In the genomic region with DNA sequence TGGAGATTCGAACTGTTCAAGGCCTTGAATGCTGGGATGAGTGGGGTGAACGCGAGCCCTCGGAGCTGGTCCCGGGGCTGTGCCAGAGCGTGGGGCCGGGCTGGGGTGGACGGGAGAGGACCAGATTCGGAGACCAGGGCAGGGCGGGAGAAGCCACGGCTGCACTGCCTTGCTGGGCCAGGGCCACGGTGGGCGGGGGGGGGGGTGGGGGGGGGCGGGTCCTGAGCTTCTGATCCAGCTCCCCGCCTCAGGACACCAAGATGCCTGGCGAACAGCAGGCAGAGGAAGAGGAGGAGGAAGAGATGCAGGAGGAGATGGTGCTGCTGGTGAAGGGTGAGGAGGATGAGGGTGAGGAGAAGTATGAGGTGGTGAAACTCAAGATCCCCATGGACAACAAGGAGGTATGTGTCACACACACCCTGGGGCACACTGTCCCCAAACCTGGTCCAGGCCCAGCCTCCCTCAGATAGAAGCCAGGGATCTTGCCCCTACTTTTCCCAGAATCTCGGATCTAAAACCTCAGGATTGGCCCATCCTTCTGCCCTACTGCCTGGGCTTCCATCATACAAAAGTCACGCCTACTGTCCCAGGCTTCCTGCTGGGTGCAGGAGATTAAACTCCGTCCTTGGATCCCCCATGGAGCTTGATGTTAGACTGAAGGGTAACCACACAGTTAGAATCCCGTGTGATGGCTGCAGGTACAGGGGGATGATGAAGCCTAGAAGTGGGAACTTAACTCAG, we compare ENCODE assay signal across 8 cellular contexts. TPM values are rescaled to one million over a fixed set of nuclear protein-coding genes. Genes with fewer than 3 reads are reported as not detected.
DNase-seq lines count a peak whose midpoint lies in the region; ATAC-seq lines count a peak whose summit lies in the region.

No MANE protein-coding gene starts in this region.

- POLR2A ChIA-PET in naive thymus-derived CD4-positive, alpha-beta T cell (lab: Charles Lee): interaction anchor here (0.6 to 9.0 kb wide), 21 partner anchors 9 to 341 kb away, joined by 3 to 156 read pairs (median 8); a partner anchor contains a TSS

- H3K4me1 Mint-ChIP-seq in naive thymus-derived CD4-positive, alpha-beta T cell: peaks cover 21 to 32% (median 27%) of the 10 kb centered on the region in 7 donors

- H3K9ac ChIP-seq in NT2/D1 (ENCODE audit: insufficient read length, low read depth): peak overlapping the region; percentile 95
- peak overlapping the region; percentile 1 for H3K9ac ChIP-seq in endocrine pancreas (ENCODE audit: control insufficient read depth, insufficient read depth, low read length)

- H3K4me1 ChIP-seq in NT2/D1 (ENCODE audit: insufficient read depth, insufficient read length) (peaks cover 9% of the 10 kb centered on the region), endocrine pancreas (ENCODE audit: control insufficient read depth, insufficient read depth, low read length) (no peaks in the 10 kb centered on the region)
- peaks cover 0 to 12% of the 10 kb centered on the region in 2 donors for H3K4me1 ChIP-seq in naive thymus-derived CD4-positive, alpha-beta T cell (ENCODE audit: control insufficient read depth in 2 of 2, insufficient read depth in 2 of 2, low read length in 2 of 2)

- H3K9me3 ChIP-seq in NT2/D1 (ENCODE audit: insufficient read depth, low read length): no peaks in the 10 kb centered on the region
- H3K9me3 ChIP-seq in endocrine pancreas (ENCODE audit: control insufficient read depth, low read length): no peaks in the 10 kb centered on the region
- H3K9me3 ChIP-seq in naive thymus-derived CD4-positive, alpha-beta T cell (ENCODE audit: control insufficient read depth in 2 of 3, low read length in 3 of 3): no peaks in the 10 kb centered on the region

- intact Hi-C loops in naive thymus-derived CD4-positive, alpha-beta T cell (cut with micrococcal nuclease): loop anchor here (1.0 to 10.0 kb wide), 15 partner anchors 9 to 433 kb away; a partner anchor contains a TSS

- peak overlapping the region; percentile 65 to 100 (median 90) for H3K4me3 Mint-ChIP-seq in naive thymus-derived CD4-positive, alpha-beta T cell

- peak overlapping the region; percentile 74 for H3K27ac ChIP-seq in naive thymus-derived CD4-positive, alpha-beta T cell (ENCODE audit: low read depth, low read length)

- H3K36me3 Mint-ChIP-seq in naive thymus-derived CD4-positive, alpha-beta T cell: peaks cover 0 to 5% (median 4%) of the 10 kb centered on the region in 5 donors

- H3K27me3 ChIP-seq in NT2/D1 (ENCODE audit: insufficient read depth, insufficient read length) (peaks cover 8% of the 10 kb centered on the region), endocrine pancreas (ENCODE audit: control insufficient read depth, insufficient read depth, low read length) (no peaks in the 10 kb centered on the region)
- H3K27me3 ChIP-seq in naive thymus-derived CD4-positive, alpha-beta T cell (ENCODE audit: control insufficient read depth in 2 of 2, insufficient read depth in 2 of 2, low read length in 2 of 2): no peaks in the 10 kb centered on the region

- H3K4me3 ChIP-seq in NT2/D1 (ENCODE audit: insufficient read length, low read depth) (peak overlapping the region; percentile 86), endocrine pancreas (ENCODE audit: control insufficient read depth, insufficient read depth, low read length) (no peak overlapping the region)
- H3K4me3 ChIP-seq in naive thymus-derived CD4-positive, alpha-beta T cell (ENCODE audit: low read length): peak overlapping the region; percentile 85

- peaks cover 0 to 4% (median 0%) of the 10 kb centered on the region in 5 donors for H3K27me3 Mint-ChIP-seq in naive thymus-derived CD4-positive, alpha-beta T cell

- H3K9me3 Mint-ChIP-seq in naive thymus-derived CD4-positive, alpha-beta T cell: peaks cover 0 to 5% (median 0%) of the 10 kb centered on the region in 11 donors

- CTCF ChIA-PET in naive thymus-derived CD4-positive, alpha-beta T cell (lab: Charles Lee): interaction anchor here (0.5 to 2.7 kb wide), 11 partner anchors 10 to 343 kb away, joined by 3 to 11 read pairs (median 4); a partner anchor contains a TSS

- H3K36me3 ChIP-seq in NT2/D1 (ENCODE audit: insufficient read depth, insufficient read length, low read length) (peaks cover 41% of the 10 kb centered on the region), endocrine pancreas (ENCODE audit: control insufficient read depth, insufficient read depth, low read length) (no peaks in the 10 kb centered on the region)
- peaks cover 0 to 10% (median 0%) of the 10 kb centered on the region in 3 experiments for H3K36me3 ChIP-seq in naive thymus-derived CD4-positive, alpha-beta T cell (ENCODE audit: control insufficient read depth in 2 of 3, insufficient read depth in 3 of 3, low read length in 3 of 3)

- peak overlapping the region; percentile 15 to 78 (median 63) for H3K27ac Mint-ChIP-seq in naive thymus-derived CD4-positive, alpha-beta T cell

- ATAC-seq in naive thymus-derived CD4-positive, alpha-beta T cell: no peak
- no peak for ATAC-seq in GM18909 (IDR thresholded peaks at IDR 0.05; ENCODE audit: poor library complexity, unreplicated experiment)
- ATAC-seq in GM19324 (IDR thresholded peaks at IDR 0.05; ENCODE audit: low FRiP score, unreplicated experiment): no peak

- DNase-seq in DMS 273 (lab: John Stamatoyannopoulos, UW; ENCODE audit: unreplicated experiment): peak; percentile 73
- no peak for DNase-seq in DMS 273 treated with DMSO at 0.1 percent for 48 hours (lab: John Stamatoyannopoulos, UW)
- no peak for DNase-seq in NT2/D1 (ENCODE audit: low read depth, low spot score)
- no peak for DNase-seq in naive thymus-derived CD4-positive, alpha-beta T cell
- DNase-seq in SKM-1 (lab: John Stamatoyannopoulos, UW; ENCODE audit: unreplicated experiment): no peak

RNA-seq across cellular contexts. Expression of a gene that starts 0.6 kb away (rescaled TPM):
- 1 to 10 TPM; 1.2 to 9.0 (median 4.5) TPM for total RNA-seq in naive thymus-derived CD4-positive, alpha-beta T cell
- polyA plus RNA-seq in naive thymus-derived CD4-positive, alpha-beta T cell: 1 to 10 TPM; 3.1 to 9.4 TPM

RNA-seq across cellular contexts. Expression of a gene that starts 12.7 kb away (rescaled TPM):
- 10 to 100 TPM in 3 of 5 experiments, 1 to 10 TPM in 2; 6.0 to 16.0 (median 15.6) TPM for total RNA-seq in naive thymus-derived CD4-positive, alpha-beta T cell
- 10 to 100 TPM in 1 of 2 donors, 1 to 10 TPM in 1; 6.0 to 10.9 TPM for polyA plus RNA-seq in naive thymus-derived CD4-positive, alpha-beta T cell

RNA-seq across cellular contexts. Expression of a gene that starts 21.9 kb away (rescaled TPM):
- 10 to 100 TPM; 11.6 to 74.1 (median 13.8) TPM for total RNA-seq in naive thymus-derived CD4-positive, alpha-beta T cell
- 10 to 100 TPM; 75.0 to 81.1 TPM for polyA plus RNA-seq in naive thymus-derived CD4-positive, alpha-beta T cell

RNA-seq across cellular contexts. Expression of a gene that starts 25.6 kb away (rescaled TPM):
- total RNA-seq in naive thymus-derived CD4-positive, alpha-beta T cell: 100 to 1,000 TPM; 176 to 355 (median 183) TPM
- polyA plus RNA-seq in naive thymus-derived CD4-positive, alpha-beta T cell: 100 to 1,000 TPM; 221 to 257 TPM

RNA-seq across cellular contexts. Expression of a gene that starts 33.4 kb away (rescaled TPM):
- total RNA-seq in naive thymus-derived CD4-positive, alpha-beta T cell: 1 to 10 TPM in 2 of 5 experiments, under 1 TPM in 1, not detected in 2; 0.87 to 2.0 (median 1.6) TPM
- not detected for polyA plus RNA-seq in naive thymus-derived CD4-positive, alpha-beta T cell
